In genomic region chr15:68715111-68715510, GRCh38 we compare ENCODE assay signal across 31 cellular contexts.
"Had no signal": no experiment of that assay in that cellular context is flagged by ENCODE, and none has a peak within 500 bp of the region (broad histone marks: within the 10 kb centered on the region; RNA-seq: fewer than 3 reads in every experiment).

No MANE protein-coding gene starts in this region.

- DNase-seq: activated effector memory CD4-positive, alpha-beta T cell treated with anti-CD3 and anti-CD28 coated beads, Interleukin-2, amount 50 U/mL, for 16 hours; activated effector memory CD4-positive, alpha-beta T cell treated with Interleukin-2 at 50 U/mL for 16 hours; activated gamma-delta T cell; activated gamma-delta T cell treated with Interleukin-2 at 50 U/mL for 16 hours; activated naive CD4-positive, alpha-beta T cell; activated naive CD4-positive, alpha-beta T cell treated with anti-CD3 and anti-CD28 coated beads for 36 hours; activated naive CD4-positive, alpha-beta T cell treated with anti-CD3 and anti-CD28 coated beads, Interleukin-2, amount 10 ng/mL, durations not matched to agents 7 days and 5 days; activated naive CD4-positive, alpha-beta T cell treated with anti-CD3 and anti-CD28 coated beads, Interleukin-2, amount 50 U/mL, for 16 hours; activated naive CD4-positive, alpha-beta T cell treated with Interleukin-2 at 50 U/mL for 16 hours; activated naive CD8-positive, alpha-beta T cell treated with anti-CD3 and anti-CD28 coated beads for 36 hours; activated naive CD8-positive, alpha-beta T cell treated with anti-CD3 and anti-CD28 coated beads, Interleukin-2, amount 10 ng/mL, durations not matched to agents 7 days and 5 days; activated naive CD8-positive, alpha-beta T cell treated with anti-CD3 and anti-CD28 coated beads, Interleukin-2, amount 50 U/mL, for 24 hours; activated T-cell treated with anti-CD3 and anti-CD28 coated beads, Interleukin-2, amount 50 U/mL, for 24 hours; activated T-cell treated with anti-CD3 and anti-CD28 coated beads, Interleukin-2, amount 50 U/mL, for 4 hours; activated T-cell treated with anti-CD3 and anti-CD28 coated beads, Interleukin-2, amount 50 U/mL, for 48 hours; activated T-cell treated with anti-CD3 and anti-CD28 coated beads, Interleukin-2, amount 50 U/mL, for 72 hours; adrenal gland; amniotic stem cell; amygdala; anterior cingulate cortex; aorta; body of pancreas; brain microvascular endothelial cell; caudate nucleus; central memory CD4-positive, alpha-beta T cell; cerebellar nuclear complex had no signal

- ATAC-seq: activated naive CD4-positive, alpha-beta T cell treated with anti-CD3 and anti-CD28 coated beads, Interleukin-2, amount 50 U/mL, for 72 hours; activated naive CD8-positive, alpha-beta T cell treated with anti-CD3 and anti-CD28 coated beads, Interleukin-2, amount 50 U/mL, for 24 hours; activated T-cell treated with anti-CD3 and anti-CD28 coated beads, Interleukin-2, amount 50 U/mL, for 4 hours; activated T-cell treated with anti-CD3 and anti-CD28 coated beads, Interleukin-2, amount 50 U/mL, for 72 hours; activated T-helper 17 cell treated with anti-CD3 and anti-CD28 coated beads, Interleukin-2, amount 50 U/mL, for 72 hours; body of pancreas had no signal

- H3K4me3 ChIP-seq: adrenal gland, ascending aorta, body of pancreas, breast epithelium, cardiac muscle cell had no signal

- H3K27ac ChIP-seq: adrenal gland, ascending aorta, body of pancreas, brain microvascular endothelial cell, breast epithelium, cardiac muscle cell had no signal

- H3K4me1 ChIP-seq: adrenal gland, ascending aorta, body of pancreas, breast epithelium had no signal

- H3K27me3 ChIP-seq: adrenal gland, ascending aorta, body of pancreas, brain microvascular endothelial cell, breast epithelium, cardiac muscle cell had no signal

- H3K36me3 ChIP-seq: adrenal gland, brain microvascular endothelial cell, breast epithelium, cardiac muscle cell had no signal

- H3K9me3 ChIP-seq: adrenal gland, ascending aorta, body of pancreas, breast epithelium had no signal
